Comparison of ENCODE assay signal across 15 cellular contexts in the genomic region with DNA sequence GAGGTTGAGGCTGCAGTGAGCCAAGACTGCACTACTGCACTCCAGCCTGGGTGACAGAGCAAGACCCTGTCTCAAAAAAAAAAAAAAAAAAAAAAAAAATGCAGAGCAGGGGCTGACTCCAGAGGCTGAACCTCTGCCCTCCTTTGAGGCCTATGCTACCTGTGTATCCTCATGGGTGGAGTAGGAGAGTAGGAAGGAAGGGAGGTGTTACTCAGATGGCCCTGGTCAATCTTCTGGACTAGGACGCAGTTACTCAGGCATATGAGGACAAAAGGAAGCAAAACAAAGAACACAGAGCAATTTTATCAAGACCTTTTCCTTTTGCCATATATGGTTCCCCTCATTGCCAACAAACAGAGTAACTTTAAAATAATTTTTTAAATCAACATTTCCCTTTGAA. TPM values are rescaled to one million over a fixed set of nuclear protein-coding genes. Genes with fewer than 3 reads are reported as not detected.
DNase-seq lines count a peak whose midpoint lies in the region; ATAC-seq, FAIRE-seq and TF ChIP-seq lines count a peak whose summit lies in the region.
"Had no signal": no experiment of that assay in that cellular context is flagged by ENCODE, and none has a peak within 500 bp of the region (broad histone marks: within the 10 kb centered on the region; RNA-seq: fewer than 3 reads in every experiment).

No MANE protein-coding gene starts in this region.

- no peak for TF ChIP-seq CTCF in C4-2B (conservative IDR thresholded peaks at IDR 0.05)
- no peak for TF ChIP-seq CTCF in colonic mucosa (IDR thresholded peaks at IDR 0.05)
- TF ChIP-seq CTCF in sigmoid colon (IDR thresholded peaks at IDR 0.05): no peak

- H3K27ac ChIP-seq in C4-2B: peak overlapping the region; percentile 26; the same call in 1 of the 2 replicates
- H3K27ac ChIP-seq in colonic mucosa: peak overlapping the region; percentile 42
- H3K27ac ChIP-seq in sigmoid colon: peak overlapping the region; percentile 82 to 91 (median 85)

- ATAC-seq in left lobe of liver: peak; percentile 18
- ATAC-seq in GM21717 (IDR thresholded peaks at IDR 0.05; ENCODE audit: unreplicated experiment): no peak
- ATAC-seq: GM12878 had no signal

- H3K4me1 ChIP-seq in colonic mucosa: peaks cover 11% of the 10 kb centered on the region
- peaks cover 0 to 76% (median 50%) of the 10 kb centered on the region in 4 donors for H3K4me1 ChIP-seq in sigmoid colon

- DNase-seq in colonic mucosa (no peak), left lobe of liver (ENCODE audit: low spot score) (no peak), sigmoid colon (no peak), DMS153 (lab: John Stamatoyannopoulos, UW) (no peak), GM12891 (ENCODE audit: insufficient read length, low spot score) (no peak)
- no peak for DNase-seq in activated effector memory CD4-positive, alpha-beta T cell treated with anti-CD3 and anti-CD28 coated beads, Interleukin-2, amount 50 U/mL, for 16 hours
- DNase-seq: activated CD8-positive, alpha-beta memory T cell treated with anti-CD3 and anti-CD28 coated beads, Interleukin-2, amount 50 U/mL, for 4 hours; activated naive CD8-positive, alpha-beta T cell treated with anti-CD3 and anti-CD28 coated beads, Interleukin-2, amount 10 ng/mL, durations not matched to agents 7 days and 5 days; H7; NCI-H526 had no signal

- H3K27me3 ChIP-seq in colonic mucosa (no peaks in the 10 kb centered on the region), sigmoid colon (no peaks in the 10 kb centered on the region)

- intact Hi-C loops in colonic mucosa (cut with DNase I) (no loop called here), sigmoid colon (cut with DNase I) (no loop called here)

- H3K4me3 ChIP-seq in colonic mucosa: no peak overlapping the region
- H3K4me3 ChIP-seq in sigmoid colon: peak overlapping the region in 3 of 4 donors; percentile 12 to 36 (median 33)
- H3K4me3 ChIP-seq: GM12878 had no signal

- H3K9me3 ChIP-seq in colonic mucosa (no peaks in the 10 kb centered on the region), sigmoid colon (no peaks in the 10 kb centered on the region)

- FAIRE-seq in GM12891 (lab: Jason Lieb, UNC): no peak
- FAIRE-seq: GM12878, TTC549, urothelium cell line had no signal

- H3K36me3 ChIP-seq in colonic mucosa (no peaks in the 10 kb centered on the region), sigmoid colon (no peaks in the 10 kb centered on the region)

- WGBS in sigmoid colon, 2 donors: 9 to 77% methylated on average over 1 of the region's 1 CpG

- no peak for TF ChIP-seq EP300 in sigmoid colon (IDR thresholded peaks at IDR 0.05)

- no peak for TF ChIP-seq POLR2A in sigmoid colon (IDR thresholded peaks at IDR 0.05)
- TF ChIP-seq POLR2A in GM12891 (IDR thresholded peaks at IDR 0.05; ENCODE audit: low read depth, low read length): no peak

- peak overlapping the region in 1 of 2 donors; percentile 13 for H3K9ac ChIP-seq in colonic mucosa (ENCODE audit: low read depth in 2 of 2, low read length in 2 of 2)

TF ChIP-seq in GM12891, 5 proteins besides CTCF, POLR2A, EP300 and RAD21:
- TF ChIP-seq SPI1 (IDR thresholded peaks at IDR 0.05; ENCODE audit: low read depth, low read length) (no peak), POLR2AphosphoS5 (IDR thresholded peaks at IDR 0.05; ENCODE audit: low read depth, low read length) (no peak), POU2F2 (IDR thresholded peaks at IDR 0.05; ENCODE audit: low read depth, low read length) (no peak), TAF1 (IDR thresholded peaks at IDR 0.05; ENCODE audit: low read depth, low read length) (no peak), PAX5 (IDR thresholded peaks at IDR 0.05; ENCODE audit: insufficient read depth, low read length, severe bottlenecking) (no peak)
TF ChIP-seq in GM12891: peak in this region for 0.

RNA-seq across cellular contexts. Expression of a gene that starts 35.2 kb away (rescaled TPM):
- 10 to 100 TPM in 1 of 2 donors, 1 to 10 TPM in 1; 8.4 to 16.0 TPM for total RNA-seq in colonic mucosa
- 9.3 TPM for total RNA-seq in left lobe of liver
- total RNA-seq in sigmoid colon: 100 to 1,000 TPM in 3 of 4 donors, 10 to 100 TPM in 1; 92.2 to 170 (median 141) TPM
- 1 to 10 TPM; 1.2 to 9.3 (median 6.6) TPM for polyA plus RNA-seq in sigmoid colon
- polyA plus RNA-seq in GM12891 (2012; ENCODE audit: low read depth, missing spikeins): 2.5 TPM

Comparison
In these comparisons a context has a peak if more than half of its experiments do, and no peak if none do; other contexts are left out.
1. H3K27ac ChIP-seq: peak in every context shown above with its lines; median percentile 85 in sigmoid colon; 42 in colonic mucosa; 26 in C4-2B.